26 cellular contexts compared by ENCODE assay signal in the genomic region with DNA sequence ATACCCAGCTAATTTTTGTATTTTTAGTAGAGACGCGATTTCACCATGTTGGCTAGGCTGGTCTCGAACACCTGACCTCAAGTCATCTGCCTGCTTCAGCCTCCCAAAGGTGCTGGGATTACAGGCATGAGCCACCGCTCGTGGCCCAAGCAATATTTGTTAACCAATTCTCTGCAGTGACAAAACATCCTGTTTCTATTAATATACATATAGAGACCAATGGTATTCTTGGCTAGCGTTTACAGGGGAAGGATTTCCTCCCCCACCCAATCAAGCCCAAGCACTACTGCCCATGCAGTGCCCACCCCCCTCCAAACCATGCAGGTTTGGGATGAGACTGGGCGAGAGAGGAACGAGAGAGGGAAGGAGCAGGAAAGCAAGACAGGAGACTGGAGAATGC. TPM values are rescaled to one million over a fixed set of nuclear protein-coding genes. Genes with fewer than 3 reads are reported as not detected.
"Had no signal": no experiment of that assay in that cellular context is flagged by ENCODE, and none has a peak within 500 bp of the region (broad histone marks: within the 10 kb centered on the region; RNA-seq: fewer than 3 reads in every experiment).

No MANE protein-coding gene starts in this region.

- H3K4me2 ChIP-seq: KMS-11 had no signal

- H3K27me3 ChIP-seq: brain microvascular endothelial cell, cardiac muscle cell had no signal

- H3K36me3 ChIP-seq: brain microvascular endothelial cell, cardiac muscle cell, WERI-Rb-1 had no signal

- H3K4me3 ChIP-seq: cardiac muscle cell, SK-N-MC had no signal

- DNase-seq: activated CD4-positive, alpha-beta memory T cell treated with anti-CD3 and anti-CD28 coated beads, Interleukin-2, amount 10 ng/mL, durations not matched to agents 7 days and 5 days; activated CD4-positive, alpha-beta T cell treated with anti-CD3 and anti-CD28 coated beads for 36 hours; activated CD4-positive, alpha-beta T cell treated with anti-CD3 and anti-CD28 coated beads, Interleukin-2, amount 50 U/mL, for 1 hour; activated CD8-positive, alpha-beta memory T cell treated with anti-CD3 and anti-CD28 coated beads, Interleukin-2, amount 50 U/mL, for 4 hours; activated gamma-delta T cell treated with Interleukin-2 at 50 U/mL for 16 hours; activated naive CD4-positive, alpha-beta T cell treated with anti-CD3 and anti-CD28 coated beads, Interleukin-2, amount 10 ng/mL, durations not matched to agents 7 days and 5 days; activated naive CD8-positive, alpha-beta T cell treated with anti-CD3 and anti-CD28 coated beads for 36 hours; activated T-cell treated with anti-CD3 and anti-CD28 coated beads, Interleukin-2, amount 50 U/mL, for 72 hours; brain microvascular endothelial cell; NCI-H1048; NCI-H1930; NCI-H2107; NCI-H2171 treated with DMSO at 0.1 percent for 48 hours; NCI-H345; NCI-H510A; NCI-H526 treated with DMSO at 0.1 percent for 48 hours; NCI-H82; OCI-M1; RPMI8226; T-helper 1 cell; WERI-Rb-1 had no signal

- H3K9ac ChIP-seq: KMS-11 had no signal

- ATAC-seq: activated CD4-positive, alpha-beta T cell treated with anti-CD3 and anti-CD28 coated beads for 36 hours; activated T-cell treated with anti-CD3 and anti-CD28 coated beads, Interleukin-2, amount 50 U/mL, for 72 hours; Panc1; Right ventricle myocardium inferior had no signal

- H3K27ac ChIP-seq: brain microvascular endothelial cell, cardiac muscle cell, KMS-11, SK-N-MC, WERI-Rb-1 had no signal

RNA-seq across cellular contexts. Expression of gene APOL3, which starts 53.1 kb away (rescaled TPM):
- total RNA-seq: cardiac muscle cell had no signal
- polyA plus RNA-seq: cardiac muscle cell had no signal
